Comparison of ENCODE assay signal across 9 cellular contexts in the genomic region with DNA sequence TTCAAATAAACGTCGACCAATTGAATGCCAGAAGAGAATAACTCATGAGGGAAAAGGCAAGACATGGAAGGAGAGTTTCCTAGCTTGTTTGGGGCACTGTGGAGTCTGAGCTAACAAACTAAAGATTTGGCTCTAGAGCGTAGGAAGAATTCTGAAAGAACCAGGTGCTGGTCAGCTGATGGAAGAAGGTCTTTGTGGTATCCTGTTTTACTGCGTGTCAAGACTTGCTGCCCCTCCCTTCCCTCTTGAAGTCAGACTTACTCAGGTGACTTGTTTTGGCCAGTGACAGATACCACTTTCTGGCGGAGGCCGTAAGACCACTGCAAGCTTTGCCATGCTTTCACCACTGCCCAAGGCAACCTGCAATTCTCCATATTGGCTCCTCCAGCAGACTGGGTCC. TPM values are rescaled to one million over a fixed set of nuclear protein-coding genes. Genes with fewer than 3 reads are reported as not detected.
A peak's percentile ranks its signal among the peaks of the same experiment; 100 is the strongest.
DNase-seq lines count a peak whose midpoint lies in the region; ATAC-seq and TF ChIP-seq lines count a peak whose summit lies in the region.
"Had no signal": no experiment of that assay in that cellular context is flagged by ENCODE, and none has a peak within 500 bp of the region (broad histone marks: within the 10 kb centered on the region; RNA-seq: fewer than 3 reads in every experiment).

No MANE protein-coding gene starts in this region.

- ATAC-seq in GM21528 (IDR thresholded peaks at IDR 0.05; ENCODE audit: low FRiP score, unreplicated experiment), result no peak

- TF ChIP-seq POLR2A in transverse colon (IDR thresholded peaks at IDR 0.05), result no peak

- TF ChIP-seq RAD21 in liver (IDR thresholded peaks at IDR 0.05), result no peak

- in situ Hi-C loops in transverse colon (cut with MboI; ENCODE audit: low pct_ligation_motif_present in 1 of 4, low pct_unique_long_range_greater_than_20kb in 1 of 4, low sequenced_read_pairs in 3 of 4), result no loop called here

- H3K36me3 ChIP-seq in liver (ENCODE audit: control insufficient read depth in 4 of 4, insufficient read depth in 3 of 4, low read depth in 1 of 4, low read length in 3 of 4) (peaks cover 7 to 37% (median 31%) of the 10 kb centered on the region in 4 donors), transverse colon (peaks cover 0 to 34% (median 15%) of the 10 kb centered on the region in 4 donors)

- 93% methylated on average over 6 of the region's 6 CpGs for WGBS in liver
- WGBS in transverse colon (ENCODE audit: low coverage in 1 of 2), 2 donors, result 67 to 88% methylated on average over 4 to 6 of the region's 6 CpGs

- H3K27ac ChIP-seq in liver (ENCODE audit: low read depth in 1 of 2, low read length in 2 of 2) (peak overlapping the region; percentile 70 to 77), transverse colon (peak overlapping the region; percentile 63 to 82 (median 74))

- TF ChIP-seq EP300 in transverse colon (IDR thresholded peaks at IDR 0.05; ENCODE audit: low read depth), result no peak

- H3K36me3 Mint-ChIP-seq in activated naive CD4-positive, alpha-beta T cell treated with anti-CD3 and anti-CD28 coated beads, Interleukin-2, amount 50 U/mL, for 24 hours, result peaks cover 41% of the 10 kb centered on the region
- peaks cover 82% of the 10 kb centered on the region for H3K36me3 Mint-ChIP-seq in activated T-helper 2 cell treated with anti-CD3 and anti-CD28 coated beads, Interferon-gamma antibody, Interleukin-2, Interleukin-4, amounts not matched to agents 10 μg/mL and 5 μg/mL and 100 μg/mL, durations not matched to agents 14 hours and 24 hours and 36 hours (ENCODE audit: low read depth)

- intact Hi-C loops in activated T-helper 2 cell treated with anti-CD3 and anti-CD28 coated beads, Interferon-gamma antibody, Interleukin-2, Interleukin-4, amounts not matched to agents 10 μg/mL and 5 μg/mL and 100 μg/mL, durations not matched to agents 14 hours and 24 hours and 36 hours (cut with micrococcal nuclease), result loop anchor here (2.0 kb wide), 1 partner anchor 115 kb away; no protein-coding TSS in a partner anchor
- intact Hi-C loops in transverse colon (cut with DNase I; ENCODE audit: low total_unique reads), result no loop called here

- H3K27me3 Mint-ChIP-seq in activated naive CD4-positive, alpha-beta T cell treated with anti-CD3 and anti-CD28 coated beads, Interleukin-2, amount 50 U/mL, for 24 hours, result no peaks in the 10 kb centered on the region
- H3K27me3 Mint-ChIP-seq in activated T-helper 2 cell treated with anti-CD3 and anti-CD28 coated beads, Interferon-gamma antibody, Interleukin-2, Interleukin-4, amounts not matched to agents 10 μg/mL and 5 μg/mL and 100 μg/mL, durations not matched to agents 14 hours and 24 hours and 36 hours (ENCODE audit: low read depth), result no peaks in the 10 kb centered on the region

- H3K4me3 ChIP-seq in liver (ENCODE audit: low read depth in 1 of 3, low read length in 3 of 3) (no peak overlapping the region), transverse colon (no peak overlapping the region)
- H3K4me3 ChIP-seq: lung had no signal

- no peaks in the 10 kb centered on the region for H3K9me3 Mint-ChIP-seq in activated naive CD4-positive, alpha-beta T cell treated with anti-CD3 and anti-CD28 coated beads, Interleukin-2, amount 50 U/mL, for 24 hours
- H3K9me3 Mint-ChIP-seq in activated T-helper 2 cell treated with anti-CD3 and anti-CD28 coated beads, Interferon-gamma antibody, Interleukin-2, Interleukin-4, amounts not matched to agents 10 μg/mL and 5 μg/mL and 100 μg/mL, durations not matched to agents 14 hours and 24 hours and 36 hours, result peaks cover 4% of the 10 kb centered on the region

- peaks cover 54% of the 10 kb centered on the region for H3K4me1 Mint-ChIP-seq in activated naive CD4-positive, alpha-beta T cell treated with anti-CD3 and anti-CD28 coated beads, Interleukin-2, amount 50 U/mL, for 24 hours
- H3K4me1 Mint-ChIP-seq in activated T-helper 2 cell treated with anti-CD3 and anti-CD28 coated beads, Interferon-gamma antibody, Interleukin-2, Interleukin-4, amounts not matched to agents 10 μg/mL and 5 μg/mL and 100 μg/mL, durations not matched to agents 14 hours and 24 hours and 36 hours (ENCODE audit: low read depth), result peaks cover 40% of the 10 kb centered on the region

- H3K4me1 ChIP-seq in liver (ENCODE audit: control insufficient read depth in 4 of 4, insufficient read depth in 4 of 4, low read length in 3 of 4) (peaks cover 0 to 3% (median under 1%) of the 10 kb centered on the region in 4 donors), transverse colon (peaks cover 0 to 3% (median 0%) of the 10 kb centered on the region in 4 donors)

- no peak overlapping the region for H3K9ac ChIP-seq in liver (ENCODE audit: low read depth in 1 of 2, low read length in 2 of 2)

- H3K27me3 ChIP-seq in liver (ENCODE audit: control insufficient read depth in 4 of 4, insufficient read depth in 4 of 4, low read length in 3 of 4) (no peaks in the 10 kb centered on the region), transverse colon (no peaks in the 10 kb centered on the region)

- H3K9me3 ChIP-seq in liver (ENCODE audit: control insufficient read depth in 4 of 4, low read length in 3 of 4), result no peaks in the 10 kb centered on the region
- H3K9me3 ChIP-seq in transverse colon, result no peaks in the 10 kb centered on the region

- peak overlapping the region; percentile 99 for H3K27ac Mint-ChIP-seq in activated naive CD4-positive, alpha-beta T cell treated with anti-CD3 and anti-CD28 coated beads, Interleukin-2, amount 50 U/mL, for 24 hours
- H3K27ac Mint-ChIP-seq in activated T-helper 2 cell treated with anti-CD3 and anti-CD28 coated beads, Interferon-gamma antibody, Interleukin-2, Interleukin-4, amounts not matched to agents 10 μg/mL and 5 μg/mL and 100 μg/mL, durations not matched to agents 14 hours and 24 hours and 36 hours, result peak overlapping the region; percentile 99

- TF ChIP-seq CTCF in liver (IDR thresholded peaks at IDR 0.05; ENCODE audit: low read depth, low read length, missing input control) (no peak), transverse colon (IDR thresholded peaks at IDR 0.05) (no peak)

- peak overlapping the region; percentile 99 for H3K4me3 Mint-ChIP-seq in activated naive CD4-positive, alpha-beta T cell treated with anti-CD3 and anti-CD28 coated beads, Interleukin-2, amount 50 U/mL, for 24 hours
- peak overlapping the region; percentile 97 for H3K4me3 Mint-ChIP-seq in activated T-helper 2 cell treated with anti-CD3 and anti-CD28 coated beads, Interferon-gamma antibody, Interleukin-2, Interleukin-4, amounts not matched to agents 10 μg/mL and 5 μg/mL and 100 μg/mL, durations not matched to agents 14 hours and 24 hours and 36 hours (ENCODE audit: low read depth)

- DNase-seq in activated naive CD4-positive, alpha-beta T cell treated with anti-CD3 and anti-CD28 coated beads, Interleukin-2, amount 50 U/mL, for 16 hours, result no peak
- no peak for DNase-seq in activated T-helper 2 cell treated with anti-CD3 and anti-CD28 coated beads, Interferon-gamma antibody, Interleukin-2, Interleukin-4, amounts not matched to agents 10 μg/mL and 5 μg/mL and 100 μg/mL, durations not matched to agents 14 hours and 24 hours and 36 hours (ENCODE audit: low spot score)
- peak; percentile 14 for DNase-seq in transverse colon
- no peak for DNase-seq in T-helper 9 cell
- no peak for DNase-seq in anterior cingulate cortex (lab: John Stamatoyannopoulos, UW)

TF ChIP-seq in liver, 16 proteins besides CTCF, POLR2A, EP300 and RAD21:
- no peak for TF ChIP-seq GABPA (IDR thresholded peaks at IDR 0.05 in 1 of 2, conservative IDR thresholded peaks at IDR 0.05 in 1 of 2)
- no peak for TF ChIP-seq MAX (IDR thresholded peaks at IDR 0.05)
- TF ChIP-seq FOXA1 (IDR thresholded peaks at IDR 0.05), result no peak
- TF ChIP-seq ATF3 (IDR thresholded peaks at IDR 0.05), result no peak
- no peak for TF ChIP-seq FOXA2 (IDR thresholded peaks at IDR 0.05)
- TF ChIP-seq HNF4G (IDR thresholded peaks at IDR 0.05), result no peak
- TF ChIP-seq HNF4A (conservative IDR thresholded peaks at IDR 0.05), result no peak
- no peak for TF ChIP-seq SP1 (IDR thresholded peaks at IDR 0.05)

RNA-seq across cellular contexts. Expression of gene HCLS1, which starts 0.7 kb away (rescaled TPM):
- 234 and 243 TPM in 2 replicates for total RNA-seq in activated T-helper 2 cell treated with anti-CD3 and anti-CD28 coated beads, Interferon-gamma antibody, Interleukin-2, Interleukin-4, amounts not matched to agents 10 μg/mL and 5 μg/mL and 100 μg/mL, durations not matched to agents 14 hours and 24 hours and 36 hours
- 10 to 100 TPM; 17.2 to 39.8 TPM for total RNA-seq in liver
- 10 to 100 TPM; 18.5 to 26.6 TPM for polyA plus RNA-seq in liver
- total RNA-seq in transverse colon, result 10 to 100 TPM in 3 of 4 donors, 1 to 10 TPM in 1; 5.0 to 50.3 (median 30.8) TPM
